31 cellular contexts compared by ENCODE assay signal in genomic region chr13:42849200-42849599, GRCh38.
"Had no signal": no experiment of that assay in that cellular context is flagged by ENCODE, and none has a peak within 500 bp of the region (broad histone marks: within the 10 kb centered on the region; RNA-seq: fewer than 3 reads in every experiment).

No MANE protein-coding gene starts in this region.

- H3K4me3 ChIP-seq: hepatocyte, left lung, lower lobe of right lung, neural progenitor cell, ovary, right atrium auricular region, right lobe of liver, tibial nerve, uterus had no signal

- H3K4me2 ChIP-seq: hepatocyte, neural progenitor cell had no signal

- H3K9ac ChIP-seq: neural progenitor cell had no signal

- H3K27ac Mint-ChIP-seq: immature natural killer cell; mesothelial cell of epicardium; naive B cell; natural killer cell; nephron progenitor cell; neural progenitor cell; progenitor cell of endocrine pancreas; stimulated activated memory B cell treated with anti-CD40 and anti-IgM and Interleukin-4, amounts not matched to agents 10 μg/mL and 1 μg/mL and 100 μg/mL, for 72 hours; stimulated activated naive CD8-positive, alpha-beta T cell treated with anti-CD3 and anti-CD28 coated beads, Interleukin-15, amount 100 ng/mL, for 72 hours had no signal

- H3K4me1 ChIP-seq: left lung, lower lobe of right lung, neural progenitor cell, right atrium auricular region, right lobe of liver, tibial nerve, uterus had no signal

- H3K36me3 ChIP-seq: left lung, lower lobe of right lung, neural progenitor cell, neutrophil, ovary, right atrium auricular region, right lobe of liver, tibial nerve, uterus had no signal

- H3K4me1 Mint-ChIP-seq: immature natural killer cell; naive B cell; natural killer cell; nephron progenitor cell; neural progenitor cell; stimulated activated memory B cell treated with anti-CD40 and anti-IgM and Interleukin-4, amounts not matched to agents 10 μg/mL and 1 μg/mL and 100 μg/mL, for 72 hours; stimulated activated naive CD8-positive, alpha-beta T cell treated with anti-CD3 and anti-CD28 coated beads, Interleukin-15, amount 100 ng/mL, for 72 hours had no signal

- H3K4me3 Mint-ChIP-seq: immature natural killer cell; mesothelial cell of epicardium; naive B cell; natural killer cell; nephron progenitor cell; neural progenitor cell; stimulated activated memory B cell treated with anti-CD40 and anti-IgM and Interleukin-4, amounts not matched to agents 10 μg/mL and 1 μg/mL and 100 μg/mL, for 72 hours; stimulated activated naive CD8-positive, alpha-beta T cell treated with anti-CD3 and anti-CD28 coated beads, Interleukin-15, amount 100 ng/mL, for 72 hours; type B pancreatic cell had no signal

- H3K79me2 ChIP-seq: hepatocyte had no signal

- H2AFZ ChIP-seq: hepatocyte, neural progenitor cell had no signal

- FAIRE-seq: kidney had no signal

- H3K27me3 ChIP-seq: hepatocyte, left lung, neural progenitor cell, neutrophil, ovary, right atrium auricular region, right lobe of liver, tibial nerve, uterus had no signal

- DNase-seq: immature natural killer cell; kidney; left colon; left lung; lower lobe of right lung; mammary epithelial cell; mesendoderm; naive B cell; natural killer cell; nephron progenitor cell; occipital lobe; ovary; right lobe of liver; stimulated activated CD4-positive, alpha-beta T cell treated with anti-CD3 and anti-CD28 coated beads, Interleukin-12 subunit alpha, Interleukin-12 subunit beta, amount 100 ng/mL, for 4 hours; stimulated activated CD4-positive, alpha-beta T cell treated with anti-CD3 and anti-CD28 coated beads, Interleukin-15, amount 100 ng/mL, for 24 hours; stimulated activated CD4-positive, alpha-beta T cell treated with anti-CD3 and anti-CD28 coated beads, Interleukin-2, amount 100 ng/mL, for 24 hours; stimulated activated CD4-positive, alpha-beta T cell treated with anti-CD3 and anti-CD28 coated beads, Interleukin-4, amount 100 ng/mL, for 4 hours; stimulated activated CD8-positive, alpha-beta memory T cell treated with anti-CD3 and anti-CD28 coated beads, Interleukin-4, amount 100 ng/mL, for 48 hours; stimulated activated naive CD4-positive, alpha-beta T cell treated with Interleukin-2 at 50 U/mL for 16 hours; stimulated activated naive CD8-positive, alpha-beta T cell treated with anti-CD3 and anti-CD28 coated beads, Interleukin-15, amount 100 ng/mL, for 72 hours; substantia nigra; uterus had no signal

- H3K9me3 ChIP-seq: left lung, lower lobe of right lung, neutrophil, ovary, right atrium auricular region, right lobe of liver, tibial nerve, uterus had no signal

- H3K9me3 Mint-ChIP-seq: naive B cell; nephron progenitor cell; neural progenitor cell; stimulated activated memory B cell treated with anti-CD40 and anti-IgM and Interleukin-4, amounts not matched to agents 10 μg/mL and 1 μg/mL and 100 μg/mL, for 72 hours; stimulated activated naive CD8-positive, alpha-beta T cell treated with anti-CD3 and anti-CD28 coated beads, Interleukin-15, amount 100 ng/mL, for 72 hours; type B pancreatic cell had no signal

- H3K27ac ChIP-seq: hepatocyte, left lung, lower lobe of right lung, neural progenitor cell, neutrophil, ovary, right atrium auricular region, right lobe of liver, tibial nerve, uterus had no signal

- H3K27me3 Mint-ChIP-seq: progenitor cell of endocrine pancreas, type B pancreatic cell had no signal

- H3K36me3 Mint-ChIP-seq: immature natural killer cell; mesothelial cell of epicardium; naive B cell; natural killer cell; neural progenitor cell; stimulated activated memory B cell treated with anti-CD40 and anti-IgM and Interleukin-4, amounts not matched to agents 10 μg/mL and 1 μg/mL and 100 μg/mL, for 72 hours; type B pancreatic cell had no signal
